ENCODE assay signal across 14 cellular contexts in the genomic region with DNA sequence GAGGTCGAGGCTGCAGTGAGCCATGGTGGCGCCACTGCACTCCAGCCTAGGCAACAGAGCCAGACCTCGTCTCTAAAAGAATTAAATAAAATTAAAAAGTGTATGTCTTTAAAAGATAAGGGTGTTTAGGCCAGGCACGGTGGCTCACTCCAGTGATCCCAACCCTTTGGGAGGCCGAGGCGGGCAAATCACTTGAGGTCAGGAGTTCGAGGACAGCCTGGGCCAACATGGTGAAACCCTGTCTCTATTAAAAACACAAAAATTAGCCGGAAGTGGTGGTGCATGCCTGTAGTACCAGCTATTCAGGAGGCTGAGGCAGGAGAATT. TPM values are rescaled to one million over a fixed set of nuclear protein-coding genes. Genes with fewer than 3 reads are reported as not detected.
DNase-seq lines count a peak whose midpoint lies in the region; ATAC-seq and TF ChIP-seq lines count a peak whose summit lies in the region.
"Had no signal": no experiment of that assay in that cellular context is flagged by ENCODE, and none has a peak within 500 bp of the region (broad histone marks: within the 10 kb centered on the region; RNA-seq: fewer than 3 reads in every experiment).

No MANE protein-coding gene starts in this region.

- H3K4me1 Mint-ChIP-seq in CD14-positive monocyte (peaks cover 17% of the 10 kb centered on the region), nephron (no peaks in the 10 kb centered on the region), endothelial cell (ENCODE audit: unreplicated experiment) (no peaks in the 10 kb centered on the region)
- no peaks in the 10 kb centered on the region for H3K4me1 Mint-ChIP-seq in activated T-helper 17 cell treated with anti-CD3 and anti-CD28 coated beads, Interleukin-2, amount 50 U/mL, for 72 hours
- H3K4me1 Mint-ChIP-seq in activated T-cell treated with anti-CD3 and anti-CD28 coated beads, Interleukin-2, amount 50 U/mL, for 24 hours (ENCODE audit: low read depth): peaks cover 6% of the 10 kb centered on the region

- H3K36me3 Mint-ChIP-seq in CD14-positive monocyte (no peaks in the 10 kb centered on the region), nephron (ENCODE audit: low read depth) (no peaks in the 10 kb centered on the region), endothelial cell (ENCODE audit: low read depth, unreplicated experiment) (peaks cover 4% of the 10 kb centered on the region)
- no peaks in the 10 kb centered on the region for H3K36me3 Mint-ChIP-seq in activated T-helper 17 cell treated with anti-CD3 and anti-CD28 coated beads, Interleukin-2, amount 50 U/mL, for 72 hours (ENCODE audit: low read depth)
- no peaks in the 10 kb centered on the region for H3K36me3 Mint-ChIP-seq in activated T-cell treated with anti-CD3 and anti-CD28 coated beads, Interleukin-2, amount 50 U/mL, for 24 hours (ENCODE audit: low read depth)

- H3K9me3 Mint-ChIP-seq in CD14-positive monocyte: peaks cover 3 to 11% (median 7%) of the 10 kb centered on the region in 7 donors
- no peaks in the 10 kb centered on the region for H3K9me3 Mint-ChIP-seq in activated T-helper 17 cell treated with anti-CD3 and anti-CD28 coated beads, Interleukin-2, amount 50 U/mL, for 72 hours
- H3K9me3 Mint-ChIP-seq in nephron: no peaks in the 10 kb centered on the region
- peaks cover 3% of the 10 kb centered on the region for H3K9me3 Mint-ChIP-seq in activated T-cell treated with anti-CD3 and anti-CD28 coated beads, Interleukin-2, amount 50 U/mL, for 24 hours
- no peaks in the 10 kb centered on the region for H3K9me3 Mint-ChIP-seq in endothelial cell (ENCODE audit: unreplicated experiment)
- H3K9me3 Mint-ChIP-seq: central memory CD8-positive, alpha-beta T cell; neural crest cell had no signal

- intact Hi-C loops in CD14-positive monocyte (cut with micrococcal nuclease): no loop called here

- peak overlapping the region; percentile 93 for H3K4me3 Mint-ChIP-seq in CD14-positive monocyte
- peak overlapping the region; percentile 77 for H3K4me3 Mint-ChIP-seq in activated T-helper 17 cell treated with anti-CD3 and anti-CD28 coated beads, Interleukin-2, amount 50 U/mL, for 72 hours
- peak overlapping the region in 2 of 3 experiments; percentile 44 to 57 for H3K4me3 Mint-ChIP-seq in nephron
- H3K4me3 Mint-ChIP-seq in activated T-cell treated with anti-CD3 and anti-CD28 coated beads, Interleukin-2, amount 50 U/mL, for 24 hours: no peak overlapping the region
- H3K4me3 Mint-ChIP-seq in endothelial cell (ENCODE audit: unreplicated experiment): no peak overlapping the region

- H3K27me3 Mint-ChIP-seq in CD14-positive monocyte (ENCODE audit: low read depth in 3 of 3) (peaks cover 11 to 29% (median 25%) of the 10 kb centered on the region in 3 donors), nephron (ENCODE audit: low read depth) (peaks cover 69% of the 10 kb centered on the region), endothelial cell (ENCODE audit: unreplicated experiment) (peaks cover 17% of the 10 kb centered on the region)
- H3K27me3 Mint-ChIP-seq in activated T-helper 17 cell treated with anti-CD3 and anti-CD28 coated beads, Interleukin-2, amount 50 U/mL, for 72 hours: peaks cover 28% of the 10 kb centered on the region
- peaks cover 56% of the 10 kb centered on the region for H3K27me3 Mint-ChIP-seq in activated T-cell treated with anti-CD3 and anti-CD28 coated beads, Interleukin-2, amount 50 U/mL, for 24 hours

- H3K27ac ChIP-seq in HL-60 (replicated peaks): no peak overlapping the region; the same call in 1 of the 2 replicates
- H3K27ac ChIP-seq: SJSA1 had no signal

- H3K27ac Mint-ChIP-seq in CD14-positive monocyte: peak overlapping the region in 1 of 7 donors; percentile 70
- H3K27ac Mint-ChIP-seq in activated T-helper 17 cell treated with anti-CD3 and anti-CD28 coated beads, Interleukin-2, amount 50 U/mL, for 72 hours: no peak overlapping the region
- H3K27ac Mint-ChIP-seq in nephron: no peak overlapping the region
- H3K27ac Mint-ChIP-seq in activated T-cell treated with anti-CD3 and anti-CD28 coated beads, Interleukin-2, amount 50 U/mL, for 24 hours: no peak overlapping the region
- H3K27ac Mint-ChIP-seq in endothelial cell (ENCODE audit: unreplicated experiment): no peak overlapping the region

- ATAC-seq in activated T-helper 17 cell treated with anti-CD3 and anti-CD28 coated beads, Interleukin-2, amount 50 U/mL, for 72 hours (replicated peaks): no peak
- no peak for ATAC-seq in HG02759 (IDR thresholded peaks at IDR 0.05; ENCODE audit: unreplicated experiment)

- no peaks in the 10 kb centered on the region for H3K27me3 ChIP-seq in HL-60 (ENCODE audit: insufficient read depth, poor library complexity, severe bottlenecking)

- DNase-seq in CD14-positive monocyte (ENCODE audit: low spot score) (no peak), HL-60 (ENCODE audit: low read depth in 1 of 2, low spot score in 1 of 2) (peak in 1 of 2 experiments; percentile 11), endothelial cell (ENCODE audit: low spot score) (no peak), RKO (ENCODE audit: low spot score) (no peak)
- DNase-seq in activated T-cell treated with anti-CD3 and anti-CD28 coated beads, Interleukin-2, amount 50 U/mL, for 24 hours: no peak
- DNase-seq: activated CD4-positive, alpha-beta T cell treated with anti-CD3 and anti-CD28 coated beads, Interleukin-2, amount 50 U/mL, for 1 hour; activated effector memory CD4-positive, alpha-beta T cell treated with Interleukin-2 at 50 U/mL for 16 hours; NCI-H446 treated with DMSO at 0.1 percent for 48 hours had no signal

- H3K4me3 ChIP-seq in HL-60 (replicated peaks; ENCODE audit: insufficient read depth, low read length): peak overlapping the region; percentile 56
- H3K4me3 ChIP-seq: SJSA1 had no signal

- TF ChIP-seq CTCF in CD14-positive monocyte (IDR thresholded peaks at IDR 0.05): no peak
- TF ChIP-seq CTCF in HL-60 (IDR thresholded peaks at IDR 0.05; ENCODE audit: insufficient read depth, low read length): no peak
- TF ChIP-seq CTCF in nephron (IDR thresholded peaks at IDR 0.05; ENCODE audit: unreplicated experiment in 3 of 3): no peak
- no peak for TF ChIP-seq CTCF in endothelial cell (IDR thresholded peaks at IDR 0.05; ENCODE audit: unreplicated experiment)

RNA-seq across cellular contexts. Expression of gene SDHAF1, which starts 7.5 kb away (rescaled TPM):
- polyA plus RNA-seq in CD14-positive monocyte: 10 to 100 TPM; 19.0 to 26.9 TPM
- 10 to 100 TPM; 17.5 to 26.0 TPM for total RNA-seq in activated T-helper 17 cell treated with anti-CD3 and anti-CD28 coated beads, Interleukin-2, amount 50 U/mL, for 72 hours
- 14.3 TPM for total RNA-seq in endothelial cell (ENCODE audit: unreplicated experiment)

RNA-seq across cellular contexts. Expression of gene SYNE4, which starts 21.1 kb away (rescaled TPM):
- not detected for polyA plus RNA-seq in CD14-positive monocyte
- total RNA-seq in activated T-helper 17 cell treated with anti-CD3 and anti-CD28 coated beads, Interleukin-2, amount 50 U/mL, for 72 hours: 1 to 10 TPM; 1.5 to 3.9 TPM
- 4.5 TPM for total RNA-seq in endothelial cell (ENCODE audit: unreplicated experiment)

RNA-seq across cellular contexts. Expression of gene ALKBH6, which starts 26.5 kb away (rescaled TPM):
- polyA plus RNA-seq in CD14-positive monocyte: 10 to 100 TPM; 13.1 to 16.1 TPM
- total RNA-seq in activated T-helper 17 cell treated with anti-CD3 and anti-CD28 coated beads, Interleukin-2, amount 50 U/mL, for 72 hours: 10 to 100 TPM; 39.1 to 69.6 TPM
- total RNA-seq in endothelial cell (ENCODE audit: unreplicated experiment): 27.3 TPM

RNA-seq across cellular contexts. Expression of gene CLIP3, which starts 45.1 kb away (rescaled TPM):
- not detected for polyA plus RNA-seq in CD14-positive monocyte
- 1 to 10 TPM in 1 of 2 donors, under 1 TPM in 1; 0.89 to 7.1 TPM for total RNA-seq in activated T-helper 17 cell treated with anti-CD3 and anti-CD28 coated beads, Interleukin-2, amount 50 U/mL, for 72 hours
- total RNA-seq in endothelial cell (ENCODE audit: unreplicated experiment): 94.8 TPM

RNA-seq across cellular contexts. Expression of gene LRFN3, which starts 51.4 kb away (rescaled TPM):
- polyA plus RNA-seq in CD14-positive monocyte: not detected
- 10 to 100 TPM in 1 of 2 donors, 1 to 10 TPM in 1; 9.8 to 15.1 TPM for total RNA-seq in activated T-helper 17 cell treated with anti-CD3 and anti-CD28 coated beads, Interleukin-2, amount 50 U/mL, for 72 hours
- 53.4 TPM for total RNA-seq in endothelial cell (ENCODE audit: unreplicated experiment)

Comparison
In these comparisons a context has a peak if more than half of its experiments do, and no peak if none do; other contexts are left out.
1. H3K4me3 Mint-ChIP-seq: peak in CD14-positive monocyte (2 of 2), activated T-helper 17 cell treated with anti-CD3 and anti-CD28 coated beads, Interleukin-2, amount 50 U/mL, for 72 hours (single experiment) and nephron (2 of 3); none in activated T-cell treated with anti-CD3 and anti-CD28 coated beads, Interleukin-2, amount 50 U/mL, for 24 hours (single experiment) and endothelial cell (single experiment).